1 cellular context compared by ENCODE assay signal in the genomic region with DNA sequence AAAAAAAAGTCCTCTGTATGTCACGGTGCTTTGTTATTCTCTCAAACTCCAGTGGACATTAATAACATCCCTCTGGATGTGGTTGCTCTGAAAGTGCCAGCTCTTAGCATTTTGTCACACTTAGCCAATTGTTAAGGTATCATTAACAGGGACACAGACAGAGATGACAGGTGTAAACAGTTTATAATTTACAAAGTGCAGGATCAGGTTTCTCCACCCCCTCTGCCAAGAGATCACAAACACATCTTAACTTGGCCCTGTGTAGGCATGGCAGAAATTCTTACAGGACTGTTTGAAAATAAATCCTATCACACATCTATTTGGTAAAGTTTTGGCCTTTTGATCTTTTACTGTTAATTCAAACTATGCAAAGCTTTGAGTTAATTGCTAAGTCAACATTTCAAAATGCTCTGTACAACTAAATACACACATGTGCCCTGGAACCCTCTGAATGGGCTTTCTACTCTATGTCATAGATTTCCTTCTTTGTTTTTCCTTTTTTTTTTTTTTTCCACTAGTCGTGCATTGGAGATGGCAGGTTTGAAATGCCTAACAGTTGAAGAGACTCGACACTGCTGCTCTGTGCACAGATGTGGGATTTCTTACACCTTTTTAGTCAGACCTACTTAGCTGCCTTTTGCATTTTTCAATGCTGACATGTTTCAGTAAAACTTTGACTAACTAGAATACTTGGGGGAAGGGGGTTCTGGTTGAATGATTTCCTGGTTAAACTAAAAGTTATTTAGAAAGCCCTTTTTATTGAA.
TF ChIP-seq lines count a peak whose summit lies in the region.

No MANE protein-coding gene starts in this region.

TF ChIP-seq in HepG2, 621 proteins besides CTCF, POLR2A, EP300 and RAD21 (continued from another document and continues in another):
- TF ChIP-seq STAT6 (CRISPR knock-in tag; IDR thresholded peaks at IDR 0.05; ENCODE audit: borderline replicate concordance) (peak; percentile 88), ZNF143 (CRISPR knock-in tag; IDR thresholded peaks at IDR 0.05) (no peak), GLMP (CRISPR knock-in tag; IDR thresholded peaks at IDR 0.05; ENCODE audit: borderline replicate concordance) (no peak), ZNF569 (CRISPR knock-in tag; IDR thresholded peaks at IDR 0.05; ENCODE audit: borderline replicate concordance) (no peak), SRF (IDR thresholded peaks at IDR 0.05; ENCODE audit: low read depth, low read length) (no peak), NCOA2 (CRISPR knock-in tag; IDR thresholded peaks at IDR 0.05) (peak; percentile 94), ZBTB10 (CRISPR knock-in tag; IDR thresholded peaks at IDR 0.05; ENCODE audit: borderline replicate concordance) (no peak), KDM1A (CRISPR knock-in tag; IDR thresholded peaks at IDR 0.05) (no peak; the same call in 1 of the 2 replicates), REPIN1 (CRISPR knock-in tag; IDR thresholded peaks at IDR 0.05; ENCODE audit: borderline replicate concordance, low read depth) (peak; percentile 40; the same call in 1 of the 2 replicates), ATAD3A (CRISPR knock-in tag; IDR thresholded peaks at IDR 0.05) (no peak), ZNF350 (CRISPR knock-in tag; IDR thresholded peaks at IDR 0.05; ENCODE audit: borderline replicate concordance, low read depth) (no peak), MTF1 (CRISPR knock-in tag; IDR thresholded peaks at IDR 0.05) (no peak), ZNF354B (CRISPR knock-in tag; IDR thresholded peaks at IDR 0.05) (no peak), ZNF44 (CRISPR knock-in tag; IDR thresholded peaks at IDR 0.05) (no peak), GLI4 (CRISPR knock-in tag; IDR thresholded peaks at IDR 0.05; ENCODE audit: borderline replicate concordance) (no peak), LCORL (IDR thresholded peaks at IDR 0.05) (peak; percentile 62), LCORL (CRISPR knock-in tag; IDR thresholded peaks at IDR 0.05) (peak; percentile 77; the same call in 1 of the 2 replicates), ZNF747 (CRISPR knock-in tag; IDR thresholded peaks at IDR 0.05; ENCODE audit: borderline replicate concordance) (no peak), ESRRA (CRISPR knock-in tag; IDR thresholded peaks at IDR 0.05; ENCODE audit: low read depth) (no peak), ZMYM4 (CRISPR knock-in tag; IDR thresholded peaks at IDR 0.05) (peak; percentile 64; the same call in 1 of the 2 replicates), ASH2L (IDR thresholded peaks at IDR 0.05; ENCODE audit: insufficient read length, low read depth, low read length) (peak; percentile 75), CHCHD3 (CRISPR knock-in tag; IDR thresholded peaks at IDR 0.05) (no peak), SATB2 (CRISPR knock-in tag; IDR thresholded peaks at IDR 0.05) (peak; percentile 70; the same call in 1 of the 2 replicates), HMGXB3 (CRISPR knock-in tag; IDR thresholded peaks at IDR 0.05; ENCODE audit: borderline replicate concordance) (peak; percentile 18; the same call in 1 of the 2 replicates), BRCA1 (CRISPR knock-in tag; IDR thresholded peaks at IDR 0.05) (no peak), ATF1 (CRISPR knock-in tag; IDR thresholded peaks at IDR 0.05) (peak; percentile 54; the same call in 1 of the 2 replicates), ZNF737 (CRISPR knock-in tag; IDR thresholded peaks at IDR 0.05; ENCODE audit: borderline replicate concordance) (no peak), ARNT2 (CRISPR knock-in tag; IDR thresholded peaks at IDR 0.05; ENCODE audit: low read depth) (no peak), SOX5 (CRISPR knock-in tag; IDR thresholded peaks at IDR 0.05; ENCODE audit: borderline replicate concordance) (peak; percentile 95), GTF3A (CRISPR knock-in tag; conservative IDR thresholded peaks at IDR 0.05) (no peak), SRSF9 (IDR thresholded peaks at IDR 0.05; ENCODE audit: borderline replicate concordance, insufficient read depth, low read depth, low read length, poor library complexity, severe bottlenecking) (no peak), ZNF720 (CRISPR knock-in tag; IDR thresholded peaks at IDR 0.05) (no peak), IRF1 (CRISPR knock-in tag; IDR thresholded peaks at IDR 0.05; ENCODE audit: low read depth) (no peak), ZNF446 (CRISPR knock-in tag; IDR thresholded peaks at IDR 0.05) (no peak), TMF1 (CRISPR knock-in tag; IDR thresholded peaks at IDR 0.05; ENCODE audit: low read depth) (no peak), ZNF136 (CRISPR knock-in tag; IDR thresholded peaks at IDR 0.05; ENCODE audit: low read depth) (no peak), POGK (CRISPR knock-in tag; conservative IDR thresholded peaks at IDR 0.05) (0 out of 2 replicates have a peak, but pooled peaks have one; percentile 27), SETDB1 (CRISPR knock-in tag; IDR thresholded peaks at IDR 0.05; ENCODE audit: borderline replicate concordance) (no peak), ZBTB2 (CRISPR knock-in tag; IDR thresholded peaks at IDR 0.05; ENCODE audit: low read depth) (no peak; the same call in 1 of the 2 replicates), NR2F1 (CRISPR knock-in tag; IDR thresholded peaks at IDR 0.05) (peak; percentile 59 to 95), ZNF879 (CRISPR knock-in tag; IDR thresholded peaks at IDR 0.05) (no peak), PHF20 (CRISPR knock-in tag; IDR thresholded peaks at IDR 0.05) (no peak), ZSCAN12 (CRISPR knock-in tag; IDR thresholded peaks at IDR 0.05) (no peak), ZNF337 (CRISPR knock-in tag; IDR thresholded peaks at IDR 0.05; ENCODE audit: borderline replicate concordance, low read depth) (no peak), ZNF839 (CRISPR knock-in tag; IDR thresholded peaks at IDR 0.05; ENCODE audit: borderline replicate concordance) (no peak), ZFYVE20 (CRISPR knock-in tag; IDR thresholded peaks at IDR 0.05; ENCODE audit: borderline replicate concordance, low read depth) (no peak)
- TF ChIP-seq, protein P1, sequence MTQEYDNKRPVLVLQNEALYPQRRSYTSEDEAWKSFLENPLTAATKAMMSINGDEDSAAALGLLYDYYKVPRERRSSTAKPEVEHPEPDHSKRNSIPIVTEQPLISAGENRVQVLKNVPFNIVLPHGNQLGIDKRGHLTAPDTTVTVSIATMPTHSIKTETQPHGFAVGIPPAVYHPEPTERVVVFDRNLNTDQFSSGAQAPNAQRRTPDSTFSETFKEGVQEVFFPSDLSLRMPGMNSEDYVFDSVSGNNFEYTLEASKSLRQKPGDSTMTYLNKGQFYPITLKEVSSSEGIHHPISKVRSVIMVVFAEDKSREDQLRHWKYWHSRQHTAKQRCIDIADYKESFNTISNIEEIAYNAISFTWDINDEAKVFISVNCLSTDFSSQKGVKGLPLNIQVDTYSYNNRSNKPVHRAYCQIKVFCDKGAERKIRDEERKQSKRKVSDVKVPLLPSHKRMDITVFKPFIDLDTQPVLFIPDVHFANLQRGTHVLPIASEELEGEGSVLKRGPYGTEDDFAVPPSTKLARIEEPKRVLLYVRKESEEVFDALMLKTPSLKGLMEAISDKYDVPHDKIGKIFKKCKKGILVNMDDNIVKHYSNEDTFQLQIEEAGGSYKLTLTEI (CRISPR knock-in tag; conservative IDR thresholded peaks at IDR 0.05): no peak
